ENCODE assay signal across 20 cellular contexts in genomic region chr12:83603106-83603505, GRCh38.
DNase-seq lines count a peak whose midpoint lies in the region; ATAC-seq, FAIRE-seq and TF ChIP-seq lines count a peak whose summit lies in the region.
"Had no signal": no experiment of that assay in that cellular context is flagged by ENCODE, and none has a peak within 500 bp of the region (broad histone marks: within the 10 kb centered on the region; RNA-seq: fewer than 3 reads in every experiment).

No MANE protein-coding gene starts in this region.

- POLR2A ChIA-PET in HepG2 (lab: Yijun Ruan, JAX) (no interaction called here), K562 (lab: Yijun Ruan, JAX) (no interaction called here)

- no peak overlapping the region for H3K27ac Mint-ChIP-seq in Calu3 (ENCODE audit: unreplicated experiment)
- H3K27ac Mint-ChIP-seq: B cell; CD4-positive, alpha-beta T cell; CD8-positive, alpha-beta T cell had no signal

- intact Hi-C loops in HepG2 (cut with micrococcal nuclease; ENCODE audit: unreplicated experiment) (no loop called here), right lobe of liver (cut with DNase I) (no loop called here), K562 (cut with micrococcal nuclease) (no loop called here), Calu3 (cut with micrococcal nuclease; ENCODE audit: unreplicated experiment) (no loop called here)

- H3K27ac ChIP-seq in HepG2 (ENCODE audit: extremely low read length, insufficient read depth, low read length) (no peak overlapping the region), right lobe of liver (no peak overlapping the region), K562 (ENCODE audit: extremely low read depth, low read depth, low read length) (no peak overlapping the region)
- H3K27ac ChIP-seq: 22Rv1; BLaER1 treated with 17β-estradiol and CSF1 and Interleukin-3, amounts not matched to agents 10 nM and 100 nM; C4-2B had no signal

- no peak overlapping the region for H2AFZ ChIP-seq in HepG2 (ENCODE audit: low read length)
- H2AFZ ChIP-seq in K562 (ENCODE audit: low read depth, low read length), result no peak overlapping the region

- no peaks in the 10 kb centered on the region for H3K9me1 ChIP-seq in K562 (ENCODE audit: control insufficient read depth, insufficient read depth, low read length)

- ATAC-seq in HepG2 (no peak), right lobe of liver (no peak), K562 (no peak)
- ATAC-seq: CD8-positive, alpha-beta T cell had no signal

- TF ChIP-seq RAD21 in HepG2 (CRISPR knock-in tag; IDR thresholded peaks at IDR 0.05) (no peak), K562 (CRISPR knock-in tag; conservative IDR thresholded peaks at IDR 0.05 in 1 of 2, IDR thresholded peaks at IDR 0.05 in 1 of 2) (no peak)

- no peak overlapping the region for H3K4me3 Mint-ChIP-seq in Calu3 (ENCODE audit: low read depth, unreplicated experiment)
- H3K4me3 Mint-ChIP-seq: B cell; CD4-positive, alpha-beta T cell; CD8-positive, alpha-beta T cell had no signal

- no peak overlapping the region for H3K4me2 ChIP-seq in HepG2 (ENCODE audit: low read depth, low read length)
- H3K4me2 ChIP-seq in K562 (ENCODE audit: insufficient read depth, low read length), result no peak overlapping the region
- H3K4me2 ChIP-seq: BLaER1 treated with 17β-estradiol and CSF1 and Interleukin-3, amounts not matched to agents 10 nM and 100 nM had no signal

- in situ Hi-C loops in HepG2 (cut with HindIII; ENCODE audit: extremely low pct_ligation_motif_present, low pct_unique_long_range_greater_than_20kb), result no loop called here
- in situ Hi-C loops in K562 (cut with MboI), result no loop called here

- TF ChIP-seq CTCF in HepG2 (CRISPR knock-in tag; IDR thresholded peaks at IDR 0.05), result no peak
- TF ChIP-seq CTCF in right lobe of liver (IDR thresholded peaks at IDR 0.05), result no peak
- TF ChIP-seq CTCF in K562 (IDR thresholded peaks at IDR 0.05 in 2 of 3, conservative IDR thresholded peaks at IDR 0.05 in 1 of 3; ENCODE audit: insufficient read depth in 2 of 3, low read depth in 1 of 3, low read length in 3 of 3), result no peak
- no peak for TF ChIP-seq CTCF in Calu3 (IDR thresholded peaks at IDR 0.05; ENCODE audit: unreplicated experiment)

- H3K9ac ChIP-seq in HepG2 (ENCODE audit: insufficient read depth, low read depth, low read length) (no peak overlapping the region), K562 (ENCODE audit: insufficient read depth in 1 of 2, low read depth in 2 of 2, low read length in 2 of 2) (no peak overlapping the region)
- H3K9ac ChIP-seq: BLaER1 treated with 17β-estradiol and CSF1 and Interleukin-3, amounts not matched to agents 10 nM and 100 nM had no signal

- no peak for FAIRE-seq in HepG2 (lab: Jason Lieb, UNC)
- FAIRE-seq in K562 (lab: Jason Lieb, UNC), result no peak
- FAIRE-seq: D721Med, G401.6, GM12891, GM19239 had no signal

- no peaks in the 10 kb centered on the region for H3K36me3 Mint-ChIP-seq in Calu3 (ENCODE audit: insufficient read depth, unreplicated experiment)
- H3K36me3 Mint-ChIP-seq: CD8-positive, alpha-beta T cell had no signal

- TF ChIP-seq POLR2A in HepG2 (IDR thresholded peaks at IDR 0.05; ENCODE audit: insufficient read depth in 1 of 2, low read depth in 2 of 2, low read length in 2 of 2) (no peak), right lobe of liver (IDR thresholded peaks at IDR 0.05) (no peak), K562 (conservative IDR thresholded peaks at IDR 0.05) (no peak)

- no peak for TF ChIP-seq EP300 in HepG2 (IDR thresholded peaks at IDR 0.05; ENCODE audit: low read depth in 2 of 2, low read length in 2 of 2)
- no peak for TF ChIP-seq EP300 in HepG2 (CRISPR knock-in tag; IDR thresholded peaks at IDR 0.05; ENCODE audit: borderline replicate concordance)
- TF ChIP-seq EP300 in K562 (IDR thresholded peaks at IDR 0.05; ENCODE audit: low read length), result no peak

- H3K79me2 ChIP-seq in HepG2 (ENCODE audit: insufficient read depth, low read length) (no peaks in the 10 kb centered on the region), K562 (ENCODE audit: control insufficient read depth, insufficient read depth, low read length) (no peaks in the 10 kb centered on the region)

- no peaks in the 10 kb centered on the region for H3K4me1 ChIP-seq in HepG2 (ENCODE audit: insufficient read depth, low read length)
- no peaks in the 10 kb centered on the region for H3K4me1 ChIP-seq in right lobe of liver
- no peaks in the 10 kb centered on the region for H3K4me1 ChIP-seq in K562 (replicated peaks in 1 of 2; ENCODE audit: control insufficient read depth in 2 of 2, insufficient read depth in 2 of 2, low read length in 2 of 2)
- H3K4me1 ChIP-seq: BLaER1 treated with 17β-estradiol and CSF1 and Interleukin-3, amounts not matched to agents 10 nM and 100 nM had no signal

- no peak overlapping the region for H3K4me3 ChIP-seq in HepG2 (replicated peaks in 1 of 3; ENCODE audit: insufficient read depth in 1 of 3, low read depth in 2 of 3, low read length in 3 of 3)
- no peak overlapping the region for H3K4me3 ChIP-seq in right lobe of liver
- H3K4me3 ChIP-seq in K562, result no peak overlapping the region
- H3K4me3 ChIP-seq: BLaER1 treated with 17β-estradiol and CSF1 and Interleukin-3, amounts not matched to agents 10 nM and 100 nM had no signal

- H3K9me3 ChIP-seq in HepG2 (ENCODE audit: low read length), result peaks cover 91% of the 10 kb centered on the region
- no peaks in the 10 kb centered on the region for H3K9me3 ChIP-seq in right lobe of liver
- H3K9me3 ChIP-seq in K562 (replicated peaks; ENCODE audit: control insufficient read depth, insufficient read depth, low read depth, low read length), result no peaks in the 10 kb centered on the region

- H3K36me3 ChIP-seq in HepG2 (replicated peaks in 1 of 2; ENCODE audit: control insufficient read depth in 1 of 2, insufficient read depth in 2 of 2, low read length in 2 of 2) (no peaks in the 10 kb centered on the region), right lobe of liver (no peaks in the 10 kb centered on the region), K562 (ENCODE audit: control insufficient read depth, insufficient read depth, low read length) (no peaks in the 10 kb centered on the region)
- H3K36me3 ChIP-seq: BLaER1 treated with 17β-estradiol and CSF1 and Interleukin-3, amounts not matched to agents 10 nM and 100 nM had no signal

- H3K27me3 Mint-ChIP-seq in Calu3 (ENCODE audit: unreplicated experiment), result no peaks in the 10 kb centered on the region
- H3K27me3 Mint-ChIP-seq: B cell; CD4-positive, alpha-beta T cell had no signal

- DNase-seq in HepG2 (ENCODE audit: low spot score) (no peak), right lobe of liver (no peak), K562 (ENCODE audit: extremely low read depth in 1 of 4, low spot score in 3 of 4) (no peak), Calu3 (no peak), NCI-H1930 (lab: John Stamatoyannopoulos, UW) (no peak)
- DNase-seq: ACHN; AML-193; CD4-positive, alpha-beta T cell; CD8-positive, alpha-beta T cell; COR-L47; DMS79 treated with DMSO at 0.1 percent for 48 hours; GF-D8 had no signal

- no peaks in the 10 kb centered on the region for H3K4me1 Mint-ChIP-seq in Calu3 (ENCODE audit: low read depth, unreplicated experiment)
- H3K4me1 Mint-ChIP-seq: B cell had no signal

- H3K9me3 Mint-ChIP-seq in Calu3 (ENCODE audit: low read depth, unreplicated experiment), result peaks cover 14% of the 10 kb centered on the region

- no peaks in the 10 kb centered on the region for H3K27me3 ChIP-seq in HepG2 (ENCODE audit: control insufficient read depth in 1 of 2, insufficient read depth in 2 of 2, low read length in 2 of 2)
- H3K27me3 ChIP-seq in right lobe of liver, result no peaks in the 10 kb centered on the region
- no peaks in the 10 kb centered on the region for H3K27me3 ChIP-seq in K562 (ENCODE audit: control insufficient read depth in 2 of 2, insufficient read depth in 2 of 2, low read length in 2 of 2)
- H3K27me3 ChIP-seq: BLaER1 treated with 17β-estradiol and CSF1 and Interleukin-3, amounts not matched to agents 10 nM and 100 nM had no signal

- CTCF ChIA-PET in HepG2 (lab: Yijun Ruan, JAX; ENCODE audit: low intra/inter-chr PET ratio, low total read pairs), result no interaction called here
- CTCF ChIA-PET in K562 (lab: Yijun Ruan, JAX; ENCODE audit: low intra/inter-chr PET ratio), result no interaction called here
- CTCF ChIA-PET in Calu3 (lab: Charles Lee), result no interaction called here

- 0% methylated on average over 1 of the region's 1 CpG for WGBS in HepG2 (ENCODE audit: low lambda C conversion rate)
- 80% methylated on average over 1 of the region's 1 CpG for WGBS in right lobe of liver (ENCODE audit: insufficient coverage, low coverage, low lambda C conversion rate, missing lambda C conversion rate)
- WGBS in K562 (ENCODE audit: insufficient coverage, low coverage, missing lambda C conversion rate), result 5% methylated on average over 1 of the region's 1 CpG

- BruUV-seq in HepG2 (replicated peaks; lab: Mats Ljungman, UMichigan) (no TSS peak), K562 (replicated peaks; lab: Mats Ljungman, UMichigan) (no TSS peak), Calu3 (replicated peaks; lab: Mats Ljungman, UMichigan) (no TSS peak)

- H4K20me1 ChIP-seq in HepG2 (ENCODE audit: insufficient read depth, low read length) (no peaks in the 10 kb centered on the region), K562 (replicated peaks; ENCODE audit: control insufficient read depth, insufficient read depth, low read length) (no peaks in the 10 kb centered on the region)
- H4K20me1 ChIP-seq: BLaER1 treated with 17β-estradiol and CSF1 and Interleukin-3, amounts not matched to agents 10 nM and 100 nM had no signal

TF ChIP-seq in K562, 482 proteins besides CTCF, POLR2A, EP300 and RAD21 (continues in another document):
- TF ChIP-seq NR4A1 (CRISPR knock-in tag; IDR thresholded peaks at IDR 0.05), result no peak
- TF ChIP-seq NR4A1 (tag; IDR thresholded peaks at IDR 0.05), result no peak
- peak; percentile 68 for TF ChIP-seq MAFG (tag; conservative IDR thresholded peaks at IDR 0.05)
- TF ChIP-seq ATF6 (CRISPR knock-in tag; IDR thresholded peaks at IDR 0.05), result no peak
- TF ChIP-seq ZNF316 (IDR thresholded peaks at IDR 0.05), result peak; percentile 70
- TF ChIP-seq ZNF584 (CRISPR knock-in tag; IDR thresholded peaks at IDR 0.05; ENCODE audit: low read depth), result no peak
- TF ChIP-seq C11orf30 (IDR thresholded peaks at IDR 0.05; ENCODE audit: low read depth), result peak; percentile 60; the same call in 1 of the 2 replicates
- no peak for TF ChIP-seq ZNF165 (CRISPR knock-in tag; IDR thresholded peaks at IDR 0.05; ENCODE audit: borderline replicate concordance)

Comparison
In these comparisons a context has a peak if more than half of its experiments do, and no peak if none do; other contexts are left out.
1. Of the 241 proteins assayed by ChIP-seq in both HepG2 and K562: peak only in HepG2: none; only in K562: MAFG; in both: MAFF and MAFK; in neither: 238.